Comparison of ENCODE assay signal across 1 cellular context in the genomic region with DNA sequence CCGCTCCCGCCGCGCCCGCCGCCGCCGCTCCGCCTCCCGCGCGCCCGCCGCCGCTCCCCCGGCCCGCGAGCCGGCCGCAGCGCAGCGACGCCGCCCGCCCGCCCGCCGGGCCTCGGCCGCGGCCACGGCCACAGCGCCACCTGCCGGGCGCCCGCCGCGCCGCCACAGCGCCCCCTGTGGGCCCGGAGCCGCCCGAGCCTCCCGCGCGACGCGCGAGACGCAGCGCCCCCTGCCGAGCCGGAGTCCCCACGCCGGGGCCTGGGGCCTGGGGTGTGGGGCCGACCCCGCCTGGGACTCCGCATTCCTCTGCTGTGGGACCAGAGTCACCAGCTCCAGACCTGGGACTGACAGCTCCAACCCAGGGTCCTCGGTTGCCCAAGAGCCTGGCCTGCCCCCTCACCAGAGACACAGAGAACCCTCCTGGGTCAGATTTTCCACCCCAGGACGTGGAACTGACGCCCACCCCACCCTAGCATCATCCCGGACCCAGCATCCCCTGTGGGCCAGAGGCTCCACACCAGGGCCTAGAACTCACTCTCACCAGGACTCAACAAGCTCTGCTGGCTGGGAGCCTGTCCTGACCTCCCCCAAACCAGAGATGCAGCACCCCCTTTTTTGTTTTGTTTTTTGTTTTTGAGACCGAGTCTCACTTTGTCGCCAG.
TF ChIP-seq lines count a peak whose summit lies in the region.

A gene with protein sequence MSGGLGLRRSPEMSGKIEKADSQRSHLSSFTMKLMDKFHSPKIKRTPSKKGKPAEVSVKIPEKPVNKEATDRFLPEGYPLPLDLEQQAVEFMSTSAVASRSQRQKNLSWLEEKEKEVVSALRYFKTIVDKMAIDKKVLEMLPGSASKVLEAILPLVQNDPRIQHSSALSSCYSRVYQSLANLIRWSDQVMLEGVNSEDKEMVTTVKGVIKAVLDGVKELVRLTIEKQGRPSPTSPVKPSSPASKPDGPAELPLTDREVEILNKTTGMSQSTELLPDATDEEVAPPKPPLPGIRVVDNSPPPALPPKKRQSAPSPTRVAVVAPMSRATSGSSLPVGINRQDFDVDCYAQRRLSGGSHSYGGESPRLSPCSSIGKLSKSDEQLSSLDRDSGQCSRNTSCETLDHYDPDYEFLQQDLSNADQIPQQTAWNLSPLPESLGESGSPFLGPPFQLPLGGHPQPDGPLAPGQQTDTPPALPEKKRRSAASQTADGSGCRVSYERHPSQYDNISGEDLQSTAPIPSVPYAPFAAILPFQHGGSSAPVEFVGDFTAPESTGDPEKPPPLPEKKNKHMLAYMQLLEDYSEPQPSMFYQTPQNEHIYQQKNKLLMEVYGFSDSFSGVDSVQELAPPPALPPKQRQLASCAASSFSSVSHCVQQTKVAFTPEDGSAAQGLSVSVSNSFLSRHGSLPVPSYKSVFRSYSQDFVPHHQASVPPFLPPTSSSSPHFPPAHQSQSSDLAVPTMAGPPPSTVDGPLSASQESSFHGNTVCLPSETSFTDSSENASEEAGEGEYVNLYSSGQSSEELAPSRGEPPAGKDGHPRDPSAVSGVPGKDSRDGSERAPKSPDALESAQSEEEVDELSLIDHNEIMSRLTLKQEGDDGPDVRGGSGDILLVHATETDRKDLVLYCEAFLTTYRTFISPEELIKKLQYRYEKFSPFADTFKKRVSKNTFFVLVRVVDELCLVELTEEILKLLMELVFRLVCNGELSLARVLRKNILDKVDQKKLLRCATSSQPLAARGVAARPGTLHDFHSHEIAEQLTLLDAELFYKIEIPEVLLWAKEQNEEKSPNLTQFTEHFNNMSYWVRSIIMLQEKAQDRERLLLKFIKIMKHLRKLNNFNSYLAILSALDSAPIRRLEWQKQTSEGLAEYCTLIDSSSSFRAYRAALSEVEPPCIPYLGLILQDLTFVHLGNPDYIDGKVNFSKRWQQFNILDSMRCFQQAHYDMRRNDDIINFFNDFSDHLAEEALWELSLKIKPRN (N-terminal part only) (minus strand): TSS at position 89 of the 661 bp plus-strand sequence. CDS start 246 bp downstream, outside the sequence.

TF ChIP-seq in GM12878, 131 proteins besides CTCF, POLR2A, EP300 and RAD21 (continued from another document):
- TF ChIP-seq, protein P1, sequence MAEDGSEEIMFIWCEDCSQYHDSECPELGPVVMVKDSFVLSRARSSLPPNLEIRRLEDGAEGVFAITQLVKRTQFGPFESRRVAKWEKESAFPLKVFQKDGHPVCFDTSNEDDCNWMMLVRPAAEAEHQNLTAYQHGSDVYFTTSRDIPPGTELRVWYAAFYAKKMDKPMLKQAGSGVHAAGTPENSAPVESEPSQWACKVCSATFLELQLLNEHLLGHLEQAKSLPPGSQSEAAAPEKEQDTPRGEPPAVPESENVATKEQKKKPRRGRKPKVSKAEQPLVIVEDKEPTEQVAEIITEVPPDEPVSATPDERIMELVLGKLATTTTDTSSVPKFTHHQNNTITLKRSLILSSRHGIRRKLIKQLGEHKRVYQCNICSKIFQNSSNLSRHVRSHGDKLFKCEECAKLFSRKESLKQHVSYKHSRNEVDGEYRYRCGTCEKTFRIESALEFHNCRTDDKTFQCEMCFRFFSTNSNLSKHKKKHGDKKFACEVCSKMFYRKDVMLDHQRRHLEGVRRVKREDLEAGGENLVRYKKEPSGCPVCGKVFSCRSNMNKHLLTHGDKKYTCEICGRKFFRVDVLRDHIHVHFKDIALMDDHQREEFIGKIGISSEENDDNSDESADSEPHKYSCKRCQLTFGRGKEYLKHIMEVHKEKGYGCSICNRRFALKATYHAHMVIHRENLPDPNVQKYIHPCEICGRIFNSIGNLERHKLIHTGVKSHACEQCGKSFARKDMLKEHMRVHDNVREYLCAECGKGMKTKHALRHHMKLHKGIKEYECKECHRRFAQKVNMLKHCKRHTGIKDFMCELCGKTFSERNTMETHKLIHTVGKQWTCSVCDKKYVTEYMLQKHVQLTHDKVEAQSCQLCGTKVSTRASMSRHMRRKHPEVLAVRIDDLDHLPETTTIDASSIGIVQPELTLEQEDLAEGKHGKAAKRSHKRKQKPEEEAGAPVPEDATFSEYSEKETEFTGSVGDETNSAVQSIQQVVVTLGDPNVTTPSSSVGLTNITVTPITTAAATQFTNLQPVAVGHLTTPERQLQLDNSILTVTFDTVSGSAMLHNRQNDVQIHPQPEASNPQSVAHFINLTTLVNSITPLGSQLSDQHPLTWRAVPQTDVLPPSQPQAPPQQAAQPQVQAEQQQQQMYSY (CRISPR knock-in tag; IDR thresholded peaks at IDR 0.05): no peak
